Comparison of ENCODE assay signal across 15 cellular contexts in genomic region chr20:34022843-34023234, GRCh38. TPM values are rescaled to one million over a fixed set of nuclear protein-coding genes. Genes with fewer than 3 reads are reported as not detected.
DNase-seq lines count a peak whose midpoint lies in the region; ATAC-seq and TF ChIP-seq lines count a peak whose summit lies in the region.
"Had no signal": no experiment of that assay in that cellular context is flagged by ENCODE, and none has a peak within 500 bp of the region (broad histone marks: within the 10 kb centered on the region; RNA-seq: fewer than 3 reads in every experiment).

No MANE protein-coding gene starts in this region.

- no TSS peak for BruUV-seq in A673 (replicated peaks; lab: Mats Ljungman, UMichigan)

- POLR2A ChIA-PET in A673 (lab: Charles Lee; ENCODE audit: low non-redundant PET), result no interaction called here
- POLR2A ChIA-PET in naive thymus-derived CD8-positive, alpha-beta T cell (lab: Charles Lee), result no interaction called here

- H3K36me3 Mint-ChIP-seq in activated naive CD8-positive, alpha-beta T cell, result peaks cover 4% of the 10 kb centered on the region
- H3K36me3 Mint-ChIP-seq in naive thymus-derived CD8-positive, alpha-beta T cell, result peaks cover 0 to 6% (median 4%) of the 10 kb centered on the region in 3 donors

- TF ChIP-seq CTCF in A673 (conservative IDR thresholded peaks at IDR 0.05; ENCODE audit: low read depth, low read length), result no peak

- H3K4me1 ChIP-seq in A673 (ENCODE audit: insufficient read depth, low read length, poor library complexity, severe bottlenecking), result peaks cover 26% of the 10 kb centered on the region

- no peak overlapping the region for H3K4me3 ChIP-seq in A673 (ENCODE audit: low read depth, low read length, poor library complexity, severe bottlenecking)
- H3K4me3 ChIP-seq: colonic mucosa, spleen, stomach had no signal

- CTCF ChIA-PET in A673 (lab: Charles Lee), result interaction anchor here (0.7 to 1.5 kb wide), 2 partner anchors 27 to 160 kb away, joined by 3 to 5 read pairs; no protein-coding TSS in a partner anchor

- no peak overlapping the region for H3K4me3 Mint-ChIP-seq in activated naive CD8-positive, alpha-beta T cell
- peak overlapping the region in 1 of 10 donors; percentile 54 for H3K4me3 Mint-ChIP-seq in naive thymus-derived CD8-positive, alpha-beta T cell

- H3K9me3 Mint-ChIP-seq in activated naive CD8-positive, alpha-beta T cell (ENCODE audit: low read depth), result no peaks in the 10 kb centered on the region
- H3K9me3 Mint-ChIP-seq in naive thymus-derived CD8-positive, alpha-beta T cell, result no peaks in the 10 kb centered on the region

- H3K9me3 ChIP-seq in A673 (ENCODE audit: low read depth, low read length, poor library complexity, severe bottlenecking), result no peaks in the 10 kb centered on the region
- H3K9me3 ChIP-seq: colonic mucosa, spleen, stomach had no signal

- no peaks in the 10 kb centered on the region for H3K27me3 Mint-ChIP-seq in activated naive CD8-positive, alpha-beta T cell
- H3K27me3 Mint-ChIP-seq in naive thymus-derived CD8-positive, alpha-beta T cell, result no peaks in the 10 kb centered on the region

- intact Hi-C loops in A673 (cut with micrococcal nuclease; ENCODE audit: unreplicated experiment), result no loop called here

- H3K36me3 ChIP-seq in A673 (ENCODE audit: insufficient read depth, low read length, poor library complexity, severe bottlenecking), result no peaks in the 10 kb centered on the region
- H3K36me3 ChIP-seq: colonic mucosa, stomach had no signal

- H3K27ac ChIP-seq in A673 (ENCODE audit: low read depth, low read length, poor library complexity, severe bottlenecking), result peak overlapping the region; percentile 17
- H3K27ac ChIP-seq: colonic mucosa, parathyroid adenoma, stomach had no signal

- H3K4me1 Mint-ChIP-seq in activated naive CD8-positive, alpha-beta T cell (ENCODE audit: low read depth), result peaks cover 74% of the 10 kb centered on the region
- H3K4me1 Mint-ChIP-seq in naive thymus-derived CD8-positive, alpha-beta T cell, result peaks cover 42 to 93% (median 86%) of the 10 kb centered on the region in 4 donors

- no peak for DNase-seq in A673 (ENCODE audit: low spot score)
- no peak for DNase-seq in naive thymus-derived CD8-positive, alpha-beta T cell
- no peak for DNase-seq in NCI-H1930 (lab: John Stamatoyannopoulos, UW)
- DNase-seq in cerebellar nuclear complex (lab: John Stamatoyannopoulos, UW), result no peak
- DNase-seq in T-helper 2 cell, result no peak
- DNase-seq: activated CD4-positive, CD25-positive, alpha-beta regulatory T cell treated with anti-CD3 and anti-CD28 coated beads, Interleukin-2, amount 50 U/mL, for 72 hours; activated T-cell treated with anti-CD3 and anti-CD28 coated beads, Interleukin-2, amount 50 U/mL, for 1 hour; colonic mucosa; midbrain; spleen; stomach had no signal

- ATAC-seq in HG02610 (IDR thresholded peaks at IDR 0.05; ENCODE audit: unreplicated experiment) (peak; percentile 4), HG02938 (IDR thresholded peaks at IDR 0.05; ENCODE audit: unreplicated experiment) (no peak)
- no peak for ATAC-seq in naive thymus-derived CD8-positive, alpha-beta T cell

- H3K27ac Mint-ChIP-seq in activated naive CD8-positive, alpha-beta T cell, result peak overlapping the region; percentile 18
- peak overlapping the region in 8 of 10 donors; percentile 12 to 76 (median 36) for H3K27ac Mint-ChIP-seq in naive thymus-derived CD8-positive, alpha-beta T cell

- H3K27me3 ChIP-seq in A673 (replicated peaks; ENCODE audit: insufficient read depth, low read depth, low read length, poor library complexity), result no peaks in the 10 kb centered on the region
- H3K27me3 ChIP-seq: colonic mucosa, spleen, stomach had no signal

RNA-seq across cellular contexts. Expression of gene RALY, which starts 29.1 kb away (rescaled TPM):
- 185 and 195 TPM in 2 replicates for total RNA-seq in A673 (2021)
- 100 to 1,000 TPM; 105 to 112 TPM for total RNA-seq in naive thymus-derived CD8-positive, alpha-beta T cell
- polyA plus RNA-seq in naive thymus-derived CD8-positive, alpha-beta T cell, result 100 to 1,000 TPM; 175 to 211 (median 181) TPM
